In the genomic region with DNA sequence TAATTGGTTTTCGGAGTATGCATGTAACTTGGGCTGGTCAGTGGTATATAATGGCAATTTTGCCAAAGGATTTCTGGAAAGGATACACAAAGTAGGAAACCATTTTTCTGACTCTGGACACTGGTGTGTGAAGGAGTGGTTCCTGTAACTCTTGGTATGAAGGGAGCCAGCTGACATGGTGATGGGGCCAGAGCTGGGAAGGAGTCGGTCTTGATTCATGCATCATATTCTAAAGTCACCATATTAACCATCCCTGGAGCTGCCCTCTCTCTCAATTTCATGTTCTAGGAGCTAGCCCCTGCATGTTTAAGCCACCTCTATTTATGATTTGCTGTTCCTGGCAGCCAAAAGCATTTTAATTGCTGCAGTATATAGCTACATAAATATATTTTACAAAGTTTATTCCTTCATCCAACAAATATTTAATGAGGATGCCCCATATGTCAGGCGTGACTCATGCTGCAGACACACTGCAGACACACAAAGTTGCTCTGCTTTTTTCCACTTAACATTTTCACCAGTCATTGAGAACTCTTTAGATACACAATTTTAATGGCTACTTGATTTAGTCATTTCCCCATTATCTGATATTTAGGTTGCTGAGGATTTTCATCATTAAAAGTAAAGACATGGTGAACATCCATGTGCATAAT, we compare ENCODE assay signal across 13 cellular contexts.
"Had no signal": no experiment of that assay in that cellular context is flagged by ENCODE, and none has a peak within 500 bp of the region (broad histone marks: within the 10 kb centered on the region; RNA-seq: fewer than 3 reads in every experiment).

No MANE protein-coding gene starts in this region.

- H3K27me3 ChIP-seq: ascending aorta, neutrophil, tibial nerve had no signal

- H3K36me3 ChIP-seq: ascending aorta, neutrophil, tibial nerve had no signal

- DNase-seq: activated CD4-positive, alpha-beta T cell treated with anti-CD3 and anti-CD28 coated beads, Interleukin-2, amount 10 ng/mL, durations not matched to agents 7 days and 5 days; activated naive CD4-positive, alpha-beta T cell treated with Interleukin-2 at 50 U/mL for 16 hours; erythroblast; kidney glomerular epithelial cell; mesendoderm; natural killer cell; stimulated activated CD4-positive, alpha-beta T cell treated with anti-CD3 and anti-CD28 coated beads, Interleukin-15, amount 100 ng/mL, for 24 hours; stimulated activated CD4-positive, alpha-beta T cell treated with anti-CD3 and anti-CD28 coated beads, Interleukin-4, amount 100 ng/mL, for 1 hour; stimulated activated naive B cell treated with anti-CD40 and anti-IgM and Interleukin-4, amounts not matched to agents 10 μg/mL and 1 μg/mL and 100 μg/mL, for 72 hours had no signal

- H3K9me3 ChIP-seq: ascending aorta, neutrophil had no signal

- H3K4me3 ChIP-seq: ascending aorta, tibial nerve had no signal

- ATAC-seq: activated T-helper 17 cell treated with anti-CD3 and anti-CD28 coated beads, Interleukin-2, amount 50 U/mL, for 72 hours; natural killer cell; stimulated activated naive B cell treated with anti-CD40 and anti-IgM and Interleukin-4, amounts not matched to agents 10 μg/mL and 1 μg/mL and 100 μg/mL, for 72 hours had no signal

- H3K4me1 ChIP-seq: ascending aorta, tibial nerve had no signal

- H3K27ac ChIP-seq: ascending aorta, neutrophil, tibial nerve had no signal
